In genomic region chr12:111761099-111761498, GRCh38 we compare ENCODE assay signal across 1 cellular context.
TF ChIP-seq lines count a peak whose summit lies in the region.

No MANE protein-coding gene starts in this region.

TF ChIP-seq in WTC11, 78 proteins besides CTCF, POLR2A, EP300 and RAD21 (continued from another document):
- TF ChIP-seq, protein P1, sequence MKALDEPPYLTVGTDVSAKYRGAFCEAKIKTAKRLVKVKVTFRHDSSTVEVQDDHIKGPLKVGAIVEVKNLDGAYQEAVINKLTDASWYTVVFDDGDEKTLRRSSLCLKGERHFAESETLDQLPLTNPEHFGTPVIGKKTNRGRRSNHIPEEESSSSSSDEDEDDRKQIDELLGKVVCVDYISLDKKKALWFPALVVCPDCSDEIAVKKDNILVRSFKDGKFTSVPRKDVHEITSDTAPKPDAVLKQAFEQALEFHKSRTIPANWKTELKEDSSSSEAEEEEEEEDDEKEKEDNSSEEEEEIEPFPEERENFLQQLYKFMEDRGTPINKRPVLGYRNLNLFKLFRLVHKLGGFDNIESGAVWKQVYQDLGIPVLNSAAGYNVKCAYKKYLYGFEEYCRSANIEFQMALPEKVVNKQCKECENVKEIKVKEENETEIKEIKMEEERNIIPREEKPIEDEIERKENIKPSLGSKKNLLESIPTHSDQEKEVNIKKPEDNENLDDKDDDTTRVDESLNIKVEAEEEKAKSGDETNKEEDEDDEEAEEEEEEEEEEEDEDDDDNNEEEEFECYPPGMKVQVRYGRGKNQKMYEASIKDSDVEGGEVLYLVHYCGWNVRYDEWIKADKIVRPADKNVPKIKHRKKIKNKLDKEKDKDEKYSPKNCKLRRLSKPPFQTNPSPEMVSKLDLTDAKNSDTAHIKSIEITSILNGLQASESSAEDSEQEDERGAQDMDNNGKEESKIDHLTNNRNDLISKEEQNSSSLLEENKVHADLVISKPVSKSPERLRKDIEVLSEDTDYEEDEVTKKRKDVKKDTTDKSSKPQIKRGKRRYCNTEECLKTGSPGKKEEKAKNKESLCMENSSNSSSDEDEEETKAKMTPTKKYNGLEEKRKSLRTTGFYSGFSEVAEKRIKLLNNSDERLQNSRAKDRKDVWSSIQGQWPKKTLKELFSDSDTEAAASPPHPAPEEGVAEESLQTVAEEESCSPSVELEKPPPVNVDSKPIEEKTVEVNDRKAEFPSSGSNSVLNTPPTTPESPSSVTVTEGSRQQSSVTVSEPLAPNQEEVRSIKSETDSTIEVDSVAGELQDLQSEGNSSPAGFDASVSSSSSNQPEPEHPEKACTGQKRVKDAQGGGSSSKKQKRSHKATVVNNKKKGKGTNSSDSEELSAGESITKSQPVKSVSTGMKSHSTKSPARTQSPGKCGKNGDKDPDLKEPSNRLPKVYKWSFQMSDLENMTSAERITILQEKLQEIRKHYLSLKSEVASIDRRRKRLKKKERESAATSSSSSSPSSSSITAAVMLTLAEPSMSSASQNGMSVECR (CRISPR knock-in tag; IDR thresholded peaks at IDR 0.05; ENCODE audit: borderline replicate concordance): no peak
- no peak for TF ChIP-seq JAZF1 (CRISPR knock-in tag; IDR thresholded peaks at IDR 0.05)
- no peak for TF ChIP-seq E2F1 (CRISPR knock-in tag; IDR thresholded peaks at IDR 0.05)
- no peak for TF ChIP-seq IRF1 (CRISPR knock-in tag; IDR thresholded peaks at IDR 0.05)
